Comparison of ENCODE assay signal across 30 cellular contexts in the genomic region with DNA sequence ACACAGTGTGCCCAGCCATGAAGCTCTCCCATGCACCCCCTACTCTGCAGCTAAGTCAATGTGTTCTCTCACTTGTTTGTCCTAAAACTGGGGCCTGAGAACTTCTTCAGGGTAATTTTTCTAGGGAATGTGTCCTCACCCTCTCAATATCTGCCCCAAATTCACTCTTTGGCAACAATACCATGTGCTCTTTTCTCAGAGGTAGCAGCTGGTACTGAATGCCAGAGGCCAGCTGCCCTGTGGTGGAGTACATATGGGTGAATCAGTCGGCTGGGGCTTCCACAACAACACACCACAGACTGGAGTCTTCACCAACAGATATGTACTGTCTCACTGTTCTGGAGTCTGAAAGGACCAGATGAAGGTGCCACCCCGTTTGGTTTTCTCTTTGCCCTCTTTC.
DNase-seq lines count a peak whose midpoint lies in the region; ATAC-seq, FAIRE-seq and TF ChIP-seq lines count a peak whose summit lies in the region.
"Had no signal": no experiment of that assay in that cellular context is flagged by ENCODE, and none has a peak within 500 bp of the region (broad histone marks: within the 10 kb centered on the region; RNA-seq: fewer than 3 reads in every experiment).

No MANE protein-coding gene starts in this region.

- WGBS in K562 (ENCODE audit: insufficient coverage, low coverage, missing lambda C conversion rate): 3% methylated on average over 2 of the region's 2 CpGs

- DNase-seq in HCEC 1CT (peak; percentile 8), NCI-H1694 treated with DMSO at 0.1 percent for 48 hours (lab: John Stamatoyannopoulos, UW) (peak; percentile 91), K562 (ENCODE audit: extremely low read depth in 1 of 4, low spot score in 3 of 4) (no peak), omental fat pad (ENCODE audit: low spot score) (no peak), Calu3 (no peak), AG20443 (ENCODE audit: low spot score) (no peak)
- DNase-seq: ACHN; activated CD4-positive, alpha-beta T cell treated with anti-CD3 and anti-CD28 coated beads for 36 hours; activated gamma-delta T cell treated with Interleukin-2 at 50 U/mL for 16 hours; activated T-cell treated with anti-CD3 and anti-CD28 coated beads, Interleukin-2, amount 50 U/mL, for 24 hours; body of pancreas; DMS53; effector CD4-positive, alpha-beta T cell; islet precursor cell; left ventricle myocardium inferior; mesendoderm; NCI-H187 treated with DMSO at 0.1 percent for 48 hours; NCI-H774; nucleus accumbens; PC-9; SHP77; small intestine; stomach; tibial artery had no signal

- H3K27ac Mint-ChIP-seq in Calu3 (ENCODE audit: unreplicated experiment): no peak overlapping the region
- H3K27ac Mint-ChIP-seq: activated CD4-positive, alpha-beta T cell treated with anti-CD3 and anti-CD28 coated beads for 36 hours; activated T-cell treated with anti-CD3 and anti-CD28 coated beads, Interleukin-2, amount 50 U/mL, for 24 hours; T-helper 2 cell treated with Interferon-gamma antibody and Interleukin-4, amounts not matched to agents 5 μg/mL and 100 μg/mL, for 36 hours had no signal

- intact Hi-C loops in K562 (cut with micrococcal nuclease) (loop anchor here (10.0 kb wide), 1 partner anchor 55 kb away; no protein-coding TSS in a partner anchor), Calu3 (cut with micrococcal nuclease; ENCODE audit: unreplicated experiment) (no loop called here)

- in situ Hi-C loops in K562 (cut with MboI): no loop called here

- no peaks in the 10 kb centered on the region for H3K36me3 ChIP-seq in K562 (ENCODE audit: control insufficient read depth, insufficient read depth, low read length)
- H3K36me3 ChIP-seq: HAP-1, left ventricle myocardium inferior, stomach, tibial artery had no signal

- FAIRE-seq in K562 (lab: Jason Lieb, UNC): no peak
- FAIRE-seq: G401.6, GM19239, small intestine had no signal

- H4K20me1 ChIP-seq in K562 (replicated peaks; ENCODE audit: control insufficient read depth, insufficient read depth, low read length): peaks cover 11% of the 10 kb centered on the region; the same call in 1 of the 2 replicates

- H3K27me3 ChIP-seq in K562 (ENCODE audit: control insufficient read depth in 2 of 2, insufficient read depth in 2 of 2, low read length in 2 of 2): peaks cover 41 to 44% of the 10 kb centered on the region in 2 experiments; a peak in 4 of 5 replicates
- H3K27me3 ChIP-seq: body of pancreas had no signal

- TF ChIP-seq RAD21 in K562 (CRISPR knock-in tag; conservative IDR thresholded peaks at IDR 0.05 in 1 of 2, IDR thresholded peaks at IDR 0.05 in 1 of 2): no peak

- ATAC-seq in K562 (no peak), omental fat pad (ENCODE audit: low FRiP score) (peak; percentile 38), GM18502 (IDR thresholded peaks at IDR 0.05; ENCODE audit: poor library complexity, unreplicated experiment) (no peak)
- ATAC-seq: activated CD4-positive, alpha-beta T cell treated with anti-CD3 and anti-CD28 coated beads for 36 hours; body of pancreas had no signal

- H3K27me3 Mint-ChIP-seq in Calu3 (ENCODE audit: unreplicated experiment): peaks cover 49% of the 10 kb centered on the region

- H3K4me3 ChIP-seq in K562: no peak overlapping the region
- H3K4me3 ChIP-seq: body of pancreas, HAP-1, left ventricle myocardium inferior, PC-9, stomach, tibial artery had no signal

- H3K9me3 ChIP-seq in K562 (replicated peaks; ENCODE audit: control insufficient read depth, insufficient read depth, low read depth, low read length): no peaks in the 10 kb centered on the region
- H3K9me3 ChIP-seq: body of pancreas, HAP-1, left ventricle myocardium inferior, stomach, tibial artery had no signal

- no peak for TF ChIP-seq CTCF in K562 (IDR thresholded peaks at IDR 0.05 in 2 of 3, conservative IDR thresholded peaks at IDR 0.05 in 1 of 3; ENCODE audit: insufficient read depth in 2 of 3, low read depth in 1 of 3, low read length in 3 of 3)
- no peak for TF ChIP-seq CTCF in omental fat pad (IDR thresholded peaks at IDR 0.05)
- no peak for TF ChIP-seq CTCF in Calu3 (IDR thresholded peaks at IDR 0.05; ENCODE audit: unreplicated experiment)

- POLR2A ChIA-PET in K562 (lab: Yijun Ruan, JAX): interaction anchor here (1.0 to 10.4 kb wide), 6 partner anchors 9 to 50 kb away, joined by 3 to 121 read pairs (median 4); no protein-coding TSS in a partner anchor

- no peak for TF ChIP-seq POLR2A in K562 (conservative IDR thresholded peaks at IDR 0.05)

- no peaks in the 10 kb centered on the region for H3K9me3 Mint-ChIP-seq in Calu3 (ENCODE audit: low read depth, unreplicated experiment)
- H3K9me3 Mint-ChIP-seq: activated T-cell treated with anti-CD3 and anti-CD28 coated beads, Interleukin-2, amount 50 U/mL, for 24 hours; T-helper 2 cell treated with Interferon-gamma antibody and Interleukin-4, amounts not matched to agents 5 μg/mL and 100 μg/mL, for 36 hours had no signal

- H3K27ac ChIP-seq in K562 (ENCODE audit: extremely low read depth, low read depth, low read length): no peak overlapping the region
- H3K27ac ChIP-seq: body of pancreas, KMS-11, left ventricle myocardium inferior, PC-9, stomach, tibial artery had no signal

- H3K4me1 Mint-ChIP-seq in Calu3 (ENCODE audit: low read depth, unreplicated experiment): no peaks in the 10 kb centered on the region
- H3K4me1 Mint-ChIP-seq: activated CD4-positive, alpha-beta T cell treated with anti-CD3 and anti-CD28 coated beads for 36 hours had no signal

- no peaks in the 10 kb centered on the region for H3K4me1 ChIP-seq in K562 (replicated peaks in 1 of 2; ENCODE audit: control insufficient read depth in 2 of 2, insufficient read depth in 2 of 2, low read length in 2 of 2)
- H3K4me1 ChIP-seq: body of pancreas, HAP-1, left ventricle myocardium inferior, stomach, tibial artery had no signal

- no TSS peak for BruUV-seq in K562 (replicated peaks; lab: Mats Ljungman, UMichigan)
- no TSS peak for BruUV-seq in Calu3 (replicated peaks; lab: Mats Ljungman, UMichigan)

- no peaks in the 10 kb centered on the region for H3K79me2 ChIP-seq in K562 (ENCODE audit: control insufficient read depth, insufficient read depth, low read length)

- H3K36me3 Mint-ChIP-seq in Calu3 (ENCODE audit: insufficient read depth, unreplicated experiment): no peaks in the 10 kb centered on the region

- CTCF ChIA-PET in K562 (lab: Yijun Ruan, JAX; ENCODE audit: low intra/inter-chr PET ratio): interaction anchor here (0.7 kb wide), 1 partner anchor 17 kb away, joined by 3 read pairs; no protein-coding TSS in a partner anchor
- CTCF ChIA-PET in Calu3 (lab: Charles Lee): no interaction called here

- H3K4me3 Mint-ChIP-seq in Calu3 (ENCODE audit: low read depth, unreplicated experiment): no peak overlapping the region
- H3K4me3 Mint-ChIP-seq: activated CD4-positive, alpha-beta T cell treated with anti-CD3 and anti-CD28 coated beads for 36 hours; activated T-cell treated with anti-CD3 and anti-CD28 coated beads, Interleukin-2, amount 50 U/mL, for 24 hours; T-helper 2 cell treated with Interferon-gamma antibody and Interleukin-4, amounts not matched to agents 5 μg/mL and 100 μg/mL, for 36 hours had no signal

- no peak overlapping the region for H2AFZ ChIP-seq in K562 (ENCODE audit: low read depth, low read length)
- H2AFZ ChIP-seq: PC-9 had no signal

- H3K9me1 ChIP-seq in K562 (ENCODE audit: control insufficient read depth, insufficient read depth, low read length): no peaks in the 10 kb centered on the region

- TF ChIP-seq EP300 in K562 (IDR thresholded peaks at IDR 0.05; ENCODE audit: low read length): no peak

- no peak overlapping the region for H3K9ac ChIP-seq in K562 (ENCODE audit: insufficient read depth in 1 of 2, low read depth in 2 of 2, low read length in 2 of 2)
- H3K9ac ChIP-seq: KMS-11 had no signal

- no peak overlapping the region for H3K4me2 ChIP-seq in K562 (ENCODE audit: insufficient read depth, low read length)
- H3K4me2 ChIP-seq: KMS-11, PC-9 had no signal

TF ChIP-seq in K562, 482 proteins besides CTCF, POLR2A, EP300 and RAD21 (continues in another document):
- TF ChIP-seq, protein P1, sequence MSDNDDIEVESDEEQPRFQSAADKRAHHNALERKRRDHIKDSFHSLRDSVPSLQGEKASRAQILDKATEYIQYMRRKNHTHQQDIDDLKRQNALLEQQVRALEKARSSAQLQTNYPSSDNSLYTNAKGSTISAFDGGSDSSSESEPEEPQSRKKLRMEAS (CRISPR knock-in tag; IDR thresholded peaks at IDR 0.05): peak; percentile 23; the same call in 1 of the 2 replicates
- TF ChIP-seq PTTG1 (tag; IDR thresholded peaks at IDR 0.05; ENCODE audit: low read depth): no peak
- TF ChIP-seq HMG20B (CRISPR knock-in tag; IDR thresholded peaks at IDR 0.05): no peak
- TF ChIP-seq, protein P2, sequence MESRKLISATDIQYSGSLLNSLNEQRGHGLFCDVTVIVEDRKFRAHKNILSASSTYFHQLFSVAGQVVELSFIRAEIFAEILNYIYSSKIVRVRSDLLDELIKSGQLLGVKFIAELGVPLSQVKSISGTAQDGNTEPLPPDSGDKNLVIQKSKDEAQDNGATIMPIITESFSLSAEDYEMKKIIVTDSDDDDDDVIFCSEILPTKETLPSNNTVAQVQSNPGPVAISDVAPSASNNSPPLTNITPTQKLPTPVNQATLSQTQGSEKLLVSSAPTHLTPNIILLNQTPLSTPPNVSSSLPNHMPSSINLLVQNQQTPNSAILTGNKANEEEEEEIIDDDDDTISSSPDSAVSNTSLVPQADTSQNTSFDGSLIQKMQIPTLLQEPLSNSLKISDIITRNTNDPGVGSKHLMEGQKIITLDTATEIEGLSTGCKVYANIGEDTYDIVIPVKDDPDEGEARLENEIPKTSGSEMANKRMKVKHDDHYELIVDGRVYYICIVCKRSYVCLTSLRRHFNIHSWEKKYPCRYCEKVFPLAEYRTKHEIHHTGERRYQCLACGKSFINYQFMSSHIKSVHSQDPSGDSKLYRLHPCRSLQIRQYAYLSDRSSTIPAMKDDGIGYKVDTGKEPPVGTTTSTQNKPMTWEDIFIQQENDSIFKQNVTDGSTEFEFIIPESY (CRISPR knock-in tag; IDR thresholded peaks at IDR 0.05): no peak
- peak; percentile 61; the same call in 1 of the 2 replicates for TF ChIP-seq ZNF12 (CRISPR knock-in tag; IDR thresholded peaks at IDR 0.05)

Comparison
In these comparisons a context has a peak if more than half of its experiments do, and no peak if none do; other contexts are left out.
1. DNase-seq: peak in HCEC 1CT (single experiment) and NCI-H1694 treated with DMSO at 0.1 percent for 48 hours (single experiment); none in K562 (0 of 4), omental fat pad (single experiment), Calu3 (single experiment) and AG20443 (single experiment).